25 cellular contexts compared by ENCODE assay signal in the genomic region with DNA sequence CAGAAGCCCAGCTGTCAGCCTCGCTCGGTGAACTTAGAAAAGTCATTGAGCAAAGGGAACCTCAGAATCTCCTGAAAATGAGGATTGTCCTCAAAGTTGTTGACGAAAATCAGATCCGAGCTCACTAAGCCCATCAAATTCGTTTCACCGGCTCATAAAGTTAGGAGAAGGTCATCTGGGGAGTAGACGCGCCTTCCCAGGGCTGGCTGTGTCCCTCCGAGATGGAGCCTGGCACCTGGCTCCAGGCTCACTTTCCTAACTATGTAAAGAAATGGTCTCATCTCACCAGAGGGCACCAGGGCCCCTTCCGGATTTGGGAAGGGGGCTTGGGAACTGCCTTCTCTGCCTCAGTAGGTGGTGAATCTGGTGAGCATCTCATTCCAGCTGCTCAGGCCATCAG.
DNase-seq lines count a peak whose midpoint lies in the region; ATAC-seq and TF ChIP-seq lines count a peak whose summit lies in the region.
"Had no signal": no experiment of that assay in that cellular context is flagged by ENCODE, and none has a peak within 500 bp of the region (broad histone marks: within the 10 kb centered on the region; RNA-seq: fewer than 3 reads in every experiment).

No MANE protein-coding gene starts in this region.

- no peaks in the 10 kb centered on the region for H3K9me3 Mint-ChIP-seq in CD14-positive monocyte
- H3K9me3 Mint-ChIP-seq in chondrocyte (ENCODE audit: low read depth) = no peaks in the 10 kb centered on the region
- H3K9me3 Mint-ChIP-seq: CD4-positive, alpha-beta T cell; HFFc6; IgD-negative memory B cell had no signal

- H3K4me3 ChIP-seq in adrenal gland = no peak overlapping the region
- H3K4me3 ChIP-seq: HAP-1, PC-9 had no signal

- H3K36me3 ChIP-seq in adrenal gland (replicated peaks in 1 of 2) = no peaks in the 10 kb centered on the region
- H3K36me3 ChIP-seq: BE2C, HAP-1 had no signal

- no peak for ATAC-seq in HG03354 (IDR thresholded peaks at IDR 0.05; ENCODE audit: poor library complexity, severe bottlenecking, unreplicated experiment)

- TF ChIP-seq CTCF in CD14-positive monocyte (IDR thresholded peaks at IDR 0.05) (no peak), chondrocyte (IDR thresholded peaks at IDR 0.05) (no peak), adrenal gland (IDR thresholded peaks at IDR 0.05) (no peak)

- H3K27ac ChIP-seq in adrenal gland = no peak overlapping the region
- H3K27ac ChIP-seq: 22Rv1, KMS-11, PC-9 had no signal

- DNase-seq in activated CD8-positive, alpha-beta memory T cell treated with anti-CD3 and anti-CD28 coated beads for 24 hours = peak; percentile 28
- DNase-seq in activated CD8-positive, alpha-beta memory T cell treated with anti-CD3 and anti-CD28 coated beads, Interleukin-2, amount 50 U/mL, for 4 hours = no peak
- peak; percentile 5 for DNase-seq in CD14-positive monocyte (ENCODE audit: low spot score)
- DNase-seq in chondrocyte (ENCODE audit: low spot score) = peak; percentile 19
- peak; percentile 47 for DNase-seq in mesenteric fat pad (ENCODE audit: low spot score)
- no peak for DNase-seq in adrenal gland
- DNase-seq in LoVo (ENCODE audit: low spot score) = no peak
- DNase-seq: BE2C; CD4-positive, alpha-beta T cell; GOT3; HFFc6; NCI-H1048; NCI-H1417; NCI-H1694; NCI-H2029 treated with DMSO at 0.1 percent for 48 hours; NCI-H2227 treated with DMSO at 0.1 percent for 48 hours; NCI-H526 treated with DMSO at 0.1 percent for 48 hours; PC-9; RPMI8226; SHP77 had no signal

- intact Hi-C loops in CD14-positive monocyte (cut with micrococcal nuclease) = no loop called here
- intact Hi-C loops in adrenal gland (cut with DNase I) = loop anchor here in 1 of 2 donors (10.0 kb wide), 1 partner anchor 146 kb away; a partner anchor contains a TSS

- H3K4me3 Mint-ChIP-seq in CD14-positive monocyte (no peak overlapping the region), chondrocyte (ENCODE audit: unreplicated experiment) (no peak overlapping the region)
- H3K4me3 Mint-ChIP-seq: CD4-positive, alpha-beta T cell; HFFc6; IgD-negative memory B cell had no signal

- H3K9me3 ChIP-seq in adrenal gland (replicated peaks in 1 of 3) = no peaks in the 10 kb centered on the region
- H3K9me3 ChIP-seq: BE2C, HAP-1 had no signal

- TF ChIP-seq POLR2A in adrenal gland (IDR thresholded peaks at IDR 0.05) = no peak

- peaks cover 0 to 5% of the 10 kb centered on the region in 2 donors for H3K4me1 ChIP-seq in adrenal gland (replicated peaks in 1 of 2)
- H3K4me1 ChIP-seq: HAP-1 had no signal

- H3K4me1 Mint-ChIP-seq in CD14-positive monocyte (no peaks in the 10 kb centered on the region), chondrocyte (ENCODE audit: low read depth) (no peaks in the 10 kb centered on the region)
- H3K4me1 Mint-ChIP-seq: IgD-negative memory B cell had no signal

- H3K27ac Mint-ChIP-seq in CD14-positive monocyte (no peak overlapping the region), chondrocyte (ENCODE audit: unreplicated experiment) (no peak overlapping the region)
- H3K27ac Mint-ChIP-seq: CD4-positive, alpha-beta T cell; HFFc6; IgD-negative memory B cell had no signal

- peaks cover 2% of the 10 kb centered on the region for H3K27me3 ChIP-seq in adrenal gland
- H3K27me3 ChIP-seq: BE2C had no signal

- H3K27me3 Mint-ChIP-seq in CD14-positive monocyte (ENCODE audit: low read depth in 3 of 3) (no peaks in the 10 kb centered on the region), chondrocyte (ENCODE audit: low read depth) (no peaks in the 10 kb centered on the region)

- H3K36me3 Mint-ChIP-seq in CD14-positive monocyte (no peaks in the 10 kb centered on the region), chondrocyte (ENCODE audit: low read depth) (no peaks in the 10 kb centered on the region)
- H3K36me3 Mint-ChIP-seq: IgD-negative memory B cell had no signal

- WGBS in adrenal gland, 4 donors = 82 to 90% (median 86%) methylated on average over 7 to 10 of the region's 10 CpGs

Comparison
In these comparisons a context has a peak if more than half of its experiments do, and no peak if none do; other contexts are left out.
1. DNase-seq: peak in activated CD8-positive, alpha-beta memory T cell treated with anti-CD3 and anti-CD28 coated beads for 24 hours (single experiment), CD14-positive monocyte (single experiment), chondrocyte (single experiment) and mesenteric fat pad (single experiment); none in activated CD8-positive, alpha-beta memory T cell treated with anti-CD3 and anti-CD28 coated beads, Interleukin-2, amount 50 U/mL, for 4 hours (single experiment), adrenal gland (0 of 7) and LoVo (single experiment).